ENCODE assay signal across 11 cellular contexts in genomic region chr15:51969728-51970127, GRCh38. TPM values are rescaled to one million over a fixed set of nuclear protein-coding genes. Genes with fewer than 3 reads are reported as not detected.
A peak's percentile ranks its signal among the peaks of the same experiment; 100 is the strongest.
DNase-seq lines count a peak whose midpoint lies in the region; ATAC-seq, FAIRE-seq and TF ChIP-seq lines count a peak whose summit lies in the region.
"Had no signal": no experiment of that assay in that cellular context is flagged by ENCODE, and none has a peak within 500 bp of the region (broad histone marks: within the 10 kb centered on the region; RNA-seq: fewer than 3 reads in every experiment).

No MANE protein-coding gene starts in this region.

- peaks cover 31% of the 10 kb centered on the region for H3K36me3 Mint-ChIP-seq in Caco-2 (ENCODE audit: insufficient read depth, unreplicated experiment)
- peaks cover 21% of the 10 kb centered on the region for H3K36me3 Mint-ChIP-seq in HFFc6 (ENCODE audit: low read depth)
- peaks cover 42% of the 10 kb centered on the region for H3K36me3 Mint-ChIP-seq in T-helper 2 cell treated with Interferon-gamma antibody and Interleukin-4, amounts not matched to agents 5 μg/mL and 100 μg/mL, for 36 hours (ENCODE audit: low read depth)

- H3K9ac ChIP-seq in keratinocyte (ENCODE audit: control insufficient read depth, extremely low read depth, insufficient read depth, low read length): no peak overlapping the region

- intact Hi-C loops in Caco-2 (cut with micrococcal nuclease; ENCODE audit: unreplicated experiment) (loop anchor here (5.0 kb wide), 1 partner anchor 48 kb away; the partner anchor contains the start of gene MAPK6), uterus (cut with DNase I; ENCODE audit: low total_unique reads) (no loop called here)

- H3K4me1 Mint-ChIP-seq in Caco-2 (ENCODE audit: low read depth, unreplicated experiment) (peaks cover 8% of the 10 kb centered on the region), HFFc6 (ENCODE audit: low read depth) (peaks cover 26% of the 10 kb centered on the region)
- H3K4me1 Mint-ChIP-seq in T-helper 2 cell treated with Interferon-gamma antibody and Interleukin-4, amounts not matched to agents 5 μg/mL and 100 μg/mL, for 36 hours (ENCODE audit: low read depth): peaks cover 34% of the 10 kb centered on the region

- H3K36me3 ChIP-seq in Caco-2 (ENCODE audit: control insufficient read depth, insufficient read depth, low read length) (no peaks in the 10 kb centered on the region), keratinocyte (ENCODE audit: control insufficient read depth in 2 of 2, extremely low read depth in 1 of 2, insufficient read depth in 2 of 2, low read length in 2 of 2) (peaks cover 4 to 9% of the 10 kb centered on the region in 2 experiments), uterus (no peaks in the 10 kb centered on the region)

- no peak overlapping the region for H2AFZ ChIP-seq in keratinocyte (ENCODE audit: control insufficient read depth, low read length)

- H3K4me3 ChIP-seq in Caco-2 (ENCODE audit: low read depth, low read length) (no peak overlapping the region), keratinocyte (ENCODE audit: control insufficient read depth in 2 of 3, extremely low read depth in 1 of 3, insufficient read depth in 2 of 3, low read depth in 1 of 3, low read length in 3 of 3) (peak overlapping the region in 1 of 3 experiments; percentile 94), uterus (no peak overlapping the region)
- H3K4me3 ChIP-seq: tibial artery had no signal

- H3K4me1 ChIP-seq in Caco-2 (0 out of 2 replicates have a peak, but pooled peaks cover 6% of the 10 kb centered on the region), keratinocyte (ENCODE audit: control insufficient read depth, extremely low read depth, insufficient read depth, low read length) (peaks cover 11% of the 10 kb centered on the region), uterus (no peaks in the 10 kb centered on the region)

- H3K9me3 Mint-ChIP-seq in Caco-2 (ENCODE audit: unreplicated experiment) (no peaks in the 10 kb centered on the region), HFFc6 (peaks cover 6% of the 10 kb centered on the region; the same call in 1 of the 2 replicates)
- H3K9me3 Mint-ChIP-seq in T-helper 2 cell treated with Interferon-gamma antibody and Interleukin-4, amounts not matched to agents 5 μg/mL and 100 μg/mL, for 36 hours: peaks cover 14% of the 10 kb centered on the region

- H3K9me3 ChIP-seq in Caco-2 (no peaks in the 10 kb centered on the region), keratinocyte (ENCODE audit: control insufficient read depth, low read depth, low read length) (no peaks in the 10 kb centered on the region), uterus (peaks cover 0 to 12% of the 10 kb centered on the region in 2 donors)

- no peaks in the 10 kb centered on the region for H4K20me1 ChIP-seq in keratinocyte (ENCODE audit: control insufficient read depth, extremely low read depth, insufficient read depth, low read length)

- peak overlapping the region; percentile 93 for H3K4me3 Mint-ChIP-seq in Caco-2 (ENCODE audit: unreplicated experiment)
- peak overlapping the region; percentile 96 for H3K4me3 Mint-ChIP-seq in HFFc6
- peak overlapping the region; percentile 98 for H3K4me3 Mint-ChIP-seq in T-helper 2 cell treated with Interferon-gamma antibody and Interleukin-4, amounts not matched to agents 5 μg/mL and 100 μg/mL, for 36 hours

- H3K4me2 ChIP-seq in keratinocyte (ENCODE audit: control insufficient read depth, extremely low read depth, insufficient read depth, low read depth, low read length): peak overlapping the region; percentile 71

- POLR2A ChIA-PET in Caco-2 (lab: Charles Lee): no interaction called here

- dilution Hi-C loops in keratinocyte (cut with MboI; ENCODE audit: extremely low pct_ligation_motif_present, low sequenced_read_pairs): no loop called here

- H3K27me3 Mint-ChIP-seq in Caco-2 (ENCODE audit: insufficient read depth, unreplicated experiment) (no peaks in the 10 kb centered on the region), HFFc6 (ENCODE audit: insufficient read depth) (peaks cover 2% of the 10 kb centered on the region; the same call in 1 of the 2 replicates)
- H3K27me3 Mint-ChIP-seq in T-helper 2 cell treated with Interferon-gamma antibody and Interleukin-4, amounts not matched to agents 5 μg/mL and 100 μg/mL, for 36 hours (ENCODE audit: low read depth): peaks cover 3% of the 10 kb centered on the region

- ATAC-seq in GM18861 (IDR thresholded peaks at IDR 0.05; ENCODE audit: unreplicated experiment): no peak

- no peaks in the 10 kb centered on the region for H3K9me1 ChIP-seq in keratinocyte (ENCODE audit: control insufficient read depth, extremely low read depth, insufficient read depth, low read length)

- H3K27ac Mint-ChIP-seq in Caco-2 (ENCODE audit: unreplicated experiment): no peak overlapping the region
- peak overlapping the region; percentile 91 for H3K27ac Mint-ChIP-seq in HFFc6
- peak overlapping the region; percentile 32 for H3K27ac Mint-ChIP-seq in T-helper 2 cell treated with Interferon-gamma antibody and Interleukin-4, amounts not matched to agents 5 μg/mL and 100 μg/mL, for 36 hours

- H3K27ac ChIP-seq in keratinocyte (ENCODE audit: control insufficient read depth, insufficient read depth, low read length) (no peak overlapping the region), uterus (no peak overlapping the region)
- H3K27ac ChIP-seq: tibial artery had no signal

- DNase-seq in Caco-2 (no peak), HFFc6 (peak; percentile 74), keratinocyte (ENCODE audit: low read depth, low spot score) (no peak), uterus (no peak), NCI-H2196 treated with DMSO at 0.1 percent for 48 hours (lab: John Stamatoyannopoulos, UW; ENCODE audit: unreplicated experiment) (no peak), SW480 (ENCODE audit: low spot score) (no peak)
- no peak for DNase-seq in T-helper 2 cell treated with Interferon-gamma antibody and Interleukin-4, amounts not matched to agents 5 μg/mL and 100 μg/mL, for 36 hours (ENCODE audit: low spot score)
- DNase-seq: head of caudate nucleus, NCI-H1048, tibial artery had no signal

- CTCF ChIA-PET in Caco-2 (lab: Charles Lee): no interaction called here

- no TSS peak for BruUV-seq in Caco-2 (replicated peaks; lab: Mats Ljungman, UMichigan)

- FAIRE-seq in keratinocyte (lab: Jason Lieb, UNC): no peak

- no peak for TF ChIP-seq POLR2A in uterus (IDR thresholded peaks at IDR 0.05)

- H3K79me2 ChIP-seq in keratinocyte (ENCODE audit: control insufficient read depth, insufficient read depth, low read length): peaks cover 65% of the 10 kb centered on the region

- TF ChIP-seq CTCF in Caco-2 (IDR thresholded peaks at IDR 0.05; ENCODE audit: insufficient read depth in 1 of 2, low read depth in 1 of 2, low read length in 1 of 2, severe bottlenecking in 1 of 2, unreplicated experiment in 1 of 2): no peak
- no peak for TF ChIP-seq CTCF in HFFc6 (IDR thresholded peaks at IDR 0.05)
- no peak for TF ChIP-seq CTCF in keratinocyte (optimal IDR thresholded peaks at IDR 0.05 in 1 of 3, IDR thresholded peaks at IDR 0.05 in 1 of 3, conservative IDR thresholded peaks at IDR 0.05 in 1 of 3; ENCODE audit: extremely low read depth in 1 of 3, insufficient read depth in 2 of 3, low read length in 3 of 3)
- no peak for TF ChIP-seq CTCF in uterus (IDR thresholded peaks at IDR 0.05)

- H3K27me3 ChIP-seq in Caco-2 (replicated peaks; ENCODE audit: control insufficient read depth, insufficient read depth, low read length): no peaks in the 10 kb centered on the region
- no peaks in the 10 kb centered on the region for H3K27me3 ChIP-seq in keratinocyte (ENCODE audit: control insufficient read depth, extremely low read depth, insufficient read depth, low read length)
- H3K27me3 ChIP-seq in uterus: no peaks in the 10 kb centered on the region
- H3K27me3 ChIP-seq: tibial artery had no signal

RNA-seq across cellular contexts. Expression of gene LEO1, which starts 1.9 kb away (rescaled TPM):
- total RNA-seq in Caco-2 (2022) (30.7 and 32.2 TPM in 2 replicates), uterus (10 to 100 TPM in 3 of 4 donors, 1 to 10 TPM in 1; 8.6 to 45.3 (median 27.8) TPM)
- 10 to 100 TPM; 22.2 to 30.9 (median 27.5) TPM for total RNA-seq in HFFc6 (2021; fragmentation: NEBNext Ultra II Directional; extraction: Animal tissue kit (Norgen Biotek cat#: 25700))
- 6.3 to 12.5 TPM (median 12.2 TPM) in 3 replicates for polyA plus RNA-seq in keratinocyte
- 51.1 TPM for polyA plus RNA-seq in keratinocyte (2011; ENCODE audit: low read depth)
- 6.8 and 7.9 TPM in 2 replicates for polyA plus RNA-seq in keratinocyte (2011; cell fraction: cytosol; rRNA removed)
- polyA plus RNA-seq in keratinocyte (2011; cell fraction: nucleus; rRNA removed): 10.6 and 15.7 TPM in 2 replicates
- 23.6 and 27.2 TPM in 2 replicates for polyA plus RNA-seq in keratinocyte (2012; ENCODE audit: low replicate concordance)
- 1.8 to 10.7 TPM (median 3.3 TPM) in 3 replicates for polyA minus RNA-seq in keratinocyte
- 1.2 TPM for polyA minus RNA-seq in keratinocyte (2011; cell fraction: cytosol; rRNA and poly(A)+ RNA removed)
- 4.2 and 7.4 TPM in 2 replicates for polyA minus RNA-seq in keratinocyte (2011; cell fraction: nucleus; rRNA and poly(A)+ RNA removed)

RNA-seq across cellular contexts. Expression of gene MAPK6, which starts 49.3 kb away (rescaled TPM):
- 68.2 and 69.8 TPM in 2 replicates for total RNA-seq in Caco-2 (2022)
- total RNA-seq in HFFc6 (2021; fragmentation: NEBNext Ultra II Directional; extraction: Animal tissue kit (Norgen Biotek cat#: 25700)): 10 to 100 TPM; 43.0 to 61.9 (median 54.6) TPM
- 48.5 to 103 TPM (median 83.7 TPM) in 3 replicates for polyA plus RNA-seq in keratinocyte
- 62.6 TPM for polyA plus RNA-seq in keratinocyte (2011; ENCODE audit: low read depth)
- polyA plus RNA-seq in keratinocyte (2011; cell fraction: cytosol; rRNA removed): 45.1 and 95.3 TPM in 2 replicates
- 60.9 and 65.9 TPM in 2 replicates for polyA plus RNA-seq in keratinocyte (2011; cell fraction: nucleus; rRNA removed)
- 51.7 and 70.9 TPM in 2 replicates for polyA plus RNA-seq in keratinocyte (2012; ENCODE audit: low replicate concordance)
- polyA minus RNA-seq in keratinocyte: 37.4 to 119 TPM (median 85.6 TPM) in 3 replicates
- polyA minus RNA-seq in keratinocyte (2011; cell fraction: cytosol; rRNA and poly(A)+ RNA removed): 57.6 TPM
- polyA minus RNA-seq in keratinocyte (2011; cell fraction: nucleus; rRNA and poly(A)+ RNA removed): 50.3 and 105 TPM in 2 replicates
- 10 to 100 TPM; 11.5 to 47.1 (median 30.0) TPM for total RNA-seq in uterus
